21 cellular contexts compared by ENCODE assay signal in genomic region chr4:153502584-153502983, GRCh38. TPM values are rescaled to one million over a fixed set of nuclear protein-coding genes. Genes with fewer than 3 reads are reported as not detected.
A peak's percentile ranks its signal among the peaks of the same experiment; 100 is the strongest.
DNase-seq lines count a peak whose midpoint lies in the region; ATAC-seq, FAIRE-seq and TF ChIP-seq lines count a peak whose summit lies in the region.
"Had no signal": no experiment of that assay in that cellular context is flagged by ENCODE, and none has a peak within 500 bp of the region (broad histone marks: within the 10 kb centered on the region; RNA-seq: fewer than 3 reads in every experiment).

No MANE protein-coding gene starts in this region.

- H3K9ac ChIP-seq in fibroblast of lung (ENCODE audit: insufficient read depth, low read length) (no peak overlapping the region), subcutaneous abdominal adipose tissue (ENCODE audit: low read length in 5 of 5) (no peak overlapping the region)
- H3K9ac ChIP-seq: neural progenitor cell had no signal

- no peaks in the 10 kb centered on the region for H3K27me3 Mint-ChIP-seq in activated T-cell treated with anti-CD3 and anti-CD28 coated beads, Interleukin-2, amount 50 U/mL, for 72 hours (ENCODE audit: low read depth)

- no peaks in the 10 kb centered on the region for H4K20me1 ChIP-seq in fibroblast of lung (ENCODE audit: control insufficient read depth, extremely low read depth, insufficient read depth, low read length)

- H3K27ac ChIP-seq in fibroblast of lung (ENCODE audit: insufficient read depth, low read length) (no peak overlapping the region), subcutaneous abdominal adipose tissue (ENCODE audit: low read depth, low read length) (peak overlapping the region; percentile 13)
- H3K27ac ChIP-seq: neural progenitor cell, Peyer's patch, prostate gland, thyroid gland had no signal

- TF ChIP-seq POLR2A in GM12891 (IDR thresholded peaks at IDR 0.05; ENCODE audit: low read depth, low read length) = no peak

- peaks cover 93% of the 10 kb centered on the region for H3K4me1 Mint-ChIP-seq in activated T-cell treated with anti-CD3 and anti-CD28 coated beads, Interleukin-2, amount 50 U/mL, for 72 hours (ENCODE audit: low read depth)

- H3K4me3 Mint-ChIP-seq in activated T-cell treated with anti-CD3 and anti-CD28 coated beads, Interleukin-2, amount 50 U/mL, for 72 hours = peak overlapping the region; percentile 18 to 61
- H3K4me3 Mint-ChIP-seq: neural progenitor cell had no signal

- FAIRE-seq in GM12891 (lab: Jason Lieb, UNC) = no peak
- FAIRE-seq: small intestine had no signal

- no peak for DNase-seq in activated T-cell treated with anti-CD3 and anti-CD28 coated beads, Interleukin-2, amount 50 U/mL, for 72 hours
- DNase-seq in activated T-cell treated with anti-CD3 and anti-CD28 coated beads, Interleukin-2, amount 50 U/mL, for 48 hours = no peak
- DNase-seq in fibroblast of lung (ENCODE audit: low read depth in 2 of 2) (peak; percentile 50 to 53), GM12891 (ENCODE audit: insufficient read length, low spot score) (no peak), SHP77 treated with DMSO at 0.1 percent for 48 hours (lab: John Stamatoyannopoulos, UW) (no peak), NCI-H187 (lab: John Stamatoyannopoulos, UW) (no peak)
- DNase-seq: ACHN; activated effector memory CD4-positive, alpha-beta T cell treated with anti-CD3 and anti-CD28 coated beads, Interleukin-2, amount 50 U/mL, for 16 hours; hypothalamus; kidney glomerular epithelial cell; MV-4-11; NCI-H2029; NCI-H446 treated with DMSO at 0.1 percent for 48 hours; Peyer's patch; small intestine; thyroid gland had no signal

- H3K36me3 ChIP-seq in fibroblast of lung (ENCODE audit: control insufficient read depth, insufficient read depth, low read length) (no peaks in the 10 kb centered on the region), subcutaneous abdominal adipose tissue (ENCODE audit: control insufficient read depth in 5 of 5, insufficient read depth in 5 of 5, low read length in 5 of 5) (peaks cover 0 to 3% (median 0%) of the 10 kb centered on the region in 5 donors)
- H3K36me3 ChIP-seq: HAP-1, neural progenitor cell, Peyer's patch, prostate gland, thyroid gland had no signal

- H2AFZ ChIP-seq in fibroblast of lung (ENCODE audit: low read length) = no peak overlapping the region
- H2AFZ ChIP-seq: neural progenitor cell had no signal

- H3K36me3 Mint-ChIP-seq in activated T-cell treated with anti-CD3 and anti-CD28 coated beads, Interleukin-2, amount 50 U/mL, for 72 hours (ENCODE audit: insufficient read depth in 2 of 2) = peaks cover 14 to 36% of the 10 kb centered on the region in 2 donors

- no peak overlapping the region for H3K4me3 ChIP-seq in fibroblast of lung (replicated peaks in 1 of 4; ENCODE audit: control extremely low read depth in 1 of 4, insufficient read depth in 1 of 4, low read depth in 3 of 4, low read length in 4 of 4)
- no peak overlapping the region for H3K4me3 ChIP-seq in subcutaneous abdominal adipose tissue (ENCODE audit: low read depth in 1 of 5, low read length in 5 of 5)
- H3K4me3 ChIP-seq: HAP-1, neural progenitor cell, Peyer's patch, prostate gland, thyroid gland had no signal

- H3K9me3 Mint-ChIP-seq in activated T-cell treated with anti-CD3 and anti-CD28 coated beads, Interleukin-2, amount 50 U/mL, for 72 hours = peaks cover 0 to 3% of the 10 kb centered on the region in 2 donors

- peaks cover 15% of the 10 kb centered on the region for H3K4me1 ChIP-seq in fibroblast of lung (ENCODE audit: control insufficient read depth, extremely low read depth, insufficient read depth, low read length)
- peaks cover 9 to 18% (median 16%) of the 10 kb centered on the region in 5 donors for H3K4me1 ChIP-seq in subcutaneous abdominal adipose tissue (ENCODE audit: control insufficient read depth in 5 of 5, insufficient read depth in 5 of 5, low read length in 5 of 5)
- H3K4me1 ChIP-seq: prostate gland had no signal

- H3K27me3 ChIP-seq in fibroblast of lung (ENCODE audit: control insufficient read depth, insufficient read depth, low read length) (no peaks in the 10 kb centered on the region), subcutaneous abdominal adipose tissue (ENCODE audit: control insufficient read depth in 5 of 5, insufficient read depth in 4 of 5, low read length in 5 of 5) (no peaks in the 10 kb centered on the region)
- H3K27me3 ChIP-seq: neural progenitor cell, Peyer's patch, thyroid gland had no signal

- peak overlapping the region; percentile 15 for H3K4me2 ChIP-seq in fibroblast of lung (ENCODE audit: extremely low read depth, insufficient read depth, low read length)
- H3K4me2 ChIP-seq: neural progenitor cell had no signal

- peak overlapping the region; percentile 94 for H3K27ac Mint-ChIP-seq in activated T-cell treated with anti-CD3 and anti-CD28 coated beads, Interleukin-2, amount 50 U/mL, for 72 hours
- H3K27ac Mint-ChIP-seq: neural progenitor cell had no signal

- no peak for ATAC-seq in activated T-cell treated with anti-CD3 and anti-CD28 coated beads, Interleukin-2, amount 50 U/mL, for 72 hours (replicated peaks in 1 of 2)
- peak; percentile 64 for ATAC-seq in SK-N-SH treated with all-trans-retinoic acid at 6 μM for 48 hours

- no peak for TF ChIP-seq CTCF in fibroblast of lung (conservative IDR thresholded peaks at IDR 0.05 in 1 of 2, IDR thresholded peaks at IDR 0.05 in 1 of 2; ENCODE audit: low read depth in 1 of 2, low read length in 2 of 2)

- H3K9me3 ChIP-seq in fibroblast of lung (ENCODE audit: control insufficient read depth, insufficient read depth, low read depth, low read length) = no peaks in the 10 kb centered on the region
- no peaks in the 10 kb centered on the region for H3K9me3 ChIP-seq in subcutaneous abdominal adipose tissue (ENCODE audit: control insufficient read depth in 5 of 5, low read length in 5 of 5)
- H3K9me3 ChIP-seq: HAP-1, Peyer's patch, prostate gland, thyroid gland had no signal

- no peaks in the 10 kb centered on the region for H3K79me2 ChIP-seq in fibroblast of lung (ENCODE audit: control insufficient read depth, insufficient read depth, low read length)

TF ChIP-seq in SK-N-SH treated with all-trans-retinoic acid at 6 μM for 48 hours, 23 proteins besides CTCF, POLR2A, EP300 and RAD21:
- TF ChIP-seq POU6F1 (CRISPR knock-in tag; IDR thresholded peaks at IDR 0.05; ENCODE audit: borderline replicate concordance, low read depth) = no peak
- no peak for TF ChIP-seq BACH2 (CRISPR knock-in tag; IDR thresholded peaks at IDR 0.05; ENCODE audit: borderline replicate concordance)
- no peak for TF ChIP-seq ESRRG (CRISPR knock-in tag; IDR thresholded peaks at IDR 0.05)
- no peak for TF ChIP-seq ZFP3 (CRISPR knock-in tag; IDR thresholded peaks at IDR 0.05)
- no peak for TF ChIP-seq GLIS3 (CRISPR knock-in tag; IDR thresholded peaks at IDR 0.05)
- no peak for TF ChIP-seq TOX (CRISPR knock-in tag; IDR thresholded peaks at IDR 0.05; ENCODE audit: borderline replicate concordance)
- TF ChIP-seq ZFP30 (CRISPR knock-in tag; IDR thresholded peaks at IDR 0.05) = no peak
TF ChIP-seq in SK-N-SH treated with all-trans-retinoic acid at 6 μM for 48 hours: peak in this region for 0.

TF ChIP-seq in GM12891, 5 proteins besides CTCF, POLR2A, EP300 and RAD21:
- TF ChIP-seq TAF1 (IDR thresholded peaks at IDR 0.05; ENCODE audit: low read depth, low read length) (no peak), SPI1 (IDR thresholded peaks at IDR 0.05; ENCODE audit: low read depth, low read length) (no peak), POLR2AphosphoS5 (IDR thresholded peaks at IDR 0.05; ENCODE audit: low read depth, low read length) (no peak), POU2F2 (IDR thresholded peaks at IDR 0.05; ENCODE audit: low read depth, low read length) (no peak), PAX5 (IDR thresholded peaks at IDR 0.05; ENCODE audit: insufficient read depth, low read length, severe bottlenecking) (no peak)

RNA-seq across cellular contexts. Expression of gene TMEM131L, which starts 36.4 kb away (rescaled TPM):
- total RNA-seq in activated T-cell treated with anti-CD3 and anti-CD28 coated beads, Interleukin-2, amount 50 U/mL, for 72 hours = 10 to 100 TPM; 32.7 to 44.4 TPM
- 7.2 and 15.0 TPM in 2 replicates for total RNA-seq in fibroblast of lung
- 7.7 and 12.5 TPM in 2 replicates for polyA plus RNA-seq in fibroblast of lung
- polyA plus RNA-seq in fibroblast of lung (2012) = 7.3 and 10.5 TPM in 2 replicates
- 8.1 and 22.0 TPM in 2 replicates for polyA minus RNA-seq in fibroblast of lung (ENCODE audit: low replicate concordance)
- 50.3 TPM for polyA plus RNA-seq in GM12891 (2012; ENCODE audit: low read depth, missing spikeins)

Comparison
In these comparisons a context has a peak if more than half of its experiments do, and no peak if none do; other contexts are left out.
1. DNase-seq: peak in fibroblast of lung (2 of 2); none in activated T-cell treated with anti-CD3 and anti-CD28 coated beads, Interleukin-2, amount 50 U/mL, for 72 hours (0 of 2), activated T-cell treated with anti-CD3 and anti-CD28 coated beads, Interleukin-2, amount 50 U/mL, for 48 hours (0 of 2), GM12891 (single experiment), SHP77 treated with DMSO at 0.1 percent for 48 hours (single experiment) and NCI-H187 (0 of 2).